37 cellular contexts compared by ENCODE assay signal in the genomic region with DNA sequence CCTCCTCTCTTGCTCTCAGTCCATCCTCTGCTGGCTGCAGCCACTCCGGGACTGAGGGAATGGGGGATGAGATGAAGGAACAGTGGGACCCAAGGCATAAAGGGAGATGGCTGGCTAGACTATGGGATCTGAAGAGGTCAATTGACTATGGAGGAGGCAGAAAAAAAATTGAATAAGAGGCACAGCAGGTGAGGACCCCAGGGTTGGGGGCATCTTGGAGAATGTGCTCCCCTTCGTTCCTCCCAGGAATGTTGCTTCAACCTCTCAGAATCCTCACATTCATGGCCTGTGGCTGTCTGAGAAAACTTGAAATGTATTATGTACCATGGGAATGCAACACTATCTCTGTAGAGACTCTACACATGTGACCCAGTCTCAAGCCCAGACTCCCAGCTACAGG.
DNase-seq lines count a peak whose midpoint lies in the region; ATAC-seq, FAIRE-seq and TF ChIP-seq lines count a peak whose summit lies in the region.
"Had no signal": no experiment of that assay in that cellular context is flagged by ENCODE, and none has a peak within 500 bp of the region (broad histone marks: within the 10 kb centered on the region; RNA-seq: fewer than 3 reads in every experiment).

No MANE protein-coding gene starts in this region.

- H2BK15ac ChIP-seq in mesenchymal stem cell (ENCODE audit: low read depth, poor library complexity, severe bottlenecking) = peak overlapping the region; percentile 83

- no peak for ATAC-seq in activated T-cell treated with anti-CD3 and anti-CD28 coated beads, Interleukin-2, amount 50 U/mL, for 72 hours (replicated peaks in 1 of 2)
- no peak for ATAC-seq in activated T-cell treated with anti-CD3 and anti-CD28 coated beads, Interleukin-2, amount 50 U/mL, for 4 hours
- peak; percentile 21 for ATAC-seq in left lobe of liver
- ATAC-seq in GM21367 (IDR thresholded peaks at IDR 0.05; ENCODE audit: unreplicated experiment) = no peak
- ATAC-seq in GM21526 (IDR thresholded peaks at IDR 0.05; ENCODE audit: low FRiP score, unreplicated experiment) = no peak
- ATAC-seq: A549; CD8-positive, alpha-beta T cell had no signal

- no peak overlapping the region for H3K4me2 ChIP-seq in mesenchymal stem cell (ENCODE audit: low read length, poor library complexity, severe bottlenecking)
- H3K4me2 ChIP-seq: A549; BLaER1; BLaER1 treated with 17β-estradiol and CSF1 and Interleukin-3, amounts not matched to agents 10 nM and 100 nM had no signal

- TF ChIP-seq POLR2A in esophagus muscularis mucosa (IDR thresholded peaks at IDR 0.05; ENCODE audit: low read depth) = no peak

- TF ChIP-seq EP300 in esophagus muscularis mucosa (IDR thresholded peaks at IDR 0.05) = no peak

- H3K79me1 ChIP-seq in mesenchymal stem cell (replicated peaks; ENCODE audit: low read length, poor library complexity, severe bottlenecking) = no peaks in the 10 kb centered on the region

- peak overlapping the region; percentile 12 for H2BK5ac ChIP-seq in mesenchymal stem cell (ENCODE audit: low read depth, low read length, poor library complexity, severe bottlenecking)

- H3K18ac ChIP-seq in mesenchymal stem cell (ENCODE audit: low read depth in 1 of 2, low read length in 2 of 2) = no peak overlapping the region

- H2AK5ac ChIP-seq in mesenchymal stem cell (ENCODE audit: low read length, severe bottlenecking) = no peak overlapping the region

- no peak for DNase-seq in activated T-cell treated with anti-CD3 and anti-CD28 coated beads, Interleukin-2, amount 50 U/mL, for 72 hours
- DNase-seq in activated T-cell treated with anti-CD3 and anti-CD28 coated beads, Interleukin-2, amount 50 U/mL, for 4 hours = no peak
- DNase-seq in esophagus muscularis mucosa (ENCODE audit: extremely low spot score) = peak; percentile 91
- no peak for DNase-seq in left lobe of liver (ENCODE audit: low spot score)
- DNase-seq in mesenchymal stem cell = no peak
- DNase-seq in HTR-8/SVneo (ENCODE audit: insufficient read length, low spot score) = no peak
- DNase-seq: 8988T; ACHN; AML-193; BE2C; C1 segment of cervical spinal cord; Caco-2; Calu3; CD4-positive, alpha-beta memory T cell; CD4-positive, alpha-beta T cell; CD4-positive, CD25-positive, alpha-beta regulatory T cell; CD8-positive, alpha-beta memory T cell; CD8-positive, alpha-beta T cell; COR-L47; DMS 273 treated with DMSO at 0.1 percent for 48 hours; DMS153; DMS53; DMS79; DMS79 treated with DMSO at 0.1 percent for 48 hours; DND-41; EL had no signal

- TF ChIP-seq CTCF in esophagus muscularis mucosa (IDR thresholded peaks at IDR 0.05) = no peak

- no peaks in the 10 kb centered on the region for H3K36me3 ChIP-seq in esophagus muscularis mucosa
- no peaks in the 10 kb centered on the region for H3K36me3 ChIP-seq in mesenchymal stem cell (ENCODE audit: control insufficient read depth in 1 of 2, insufficient read depth in 2 of 2, low read depth in 1 of 2, low read length in 2 of 2)
- H3K36me3 ChIP-seq: BE2C; BLaER1; BLaER1 treated with 17β-estradiol and CSF1 and Interleukin-3, amounts not matched to agents 10 nM and 100 nM had no signal

- no peak overlapping the region for H2AFZ ChIP-seq in mesenchymal stem cell (ENCODE audit: low read depth, low read length)

- no peak overlapping the region for H3K4ac ChIP-seq in mesenchymal stem cell (ENCODE audit: low read depth in 1 of 2, low read length in 2 of 2)

- H2BK120ac ChIP-seq in mesenchymal stem cell (ENCODE audit: low read depth, low read length) = no peak overlapping the region

- no peak overlapping the region for H4K91ac ChIP-seq in mesenchymal stem cell (ENCODE audit: low read length)

- peaks cover 11% of the 10 kb centered on the region for H3K4me1 Mint-ChIP-seq in activated T-cell treated with anti-CD3 and anti-CD28 coated beads, Interleukin-2, amount 50 U/mL, for 72 hours (ENCODE audit: low read depth)
- H3K4me1 Mint-ChIP-seq in activated T-cell treated with anti-CD3 and anti-CD28 coated beads, Interleukin-2, amount 50 U/mL, for 4 hours (ENCODE audit: low read depth) = peaks cover 25% of the 10 kb centered on the region
- H3K4me1 Mint-ChIP-seq: B cell had no signal

- H3K9me3 ChIP-seq in esophagus muscularis mucosa (no peaks in the 10 kb centered on the region), mesenchymal stem cell (ENCODE audit: control insufficient read depth, low read length) (no peaks in the 10 kb centered on the region)
- H3K9me3 ChIP-seq: A549, BE2C, Caco-2 had no signal

- no peaks in the 10 kb centered on the region for H3K9me3 Mint-ChIP-seq in activated T-cell treated with anti-CD3 and anti-CD28 coated beads, Interleukin-2, amount 50 U/mL, for 72 hours
- no peaks in the 10 kb centered on the region for H3K9me3 Mint-ChIP-seq in activated T-cell treated with anti-CD3 and anti-CD28 coated beads, Interleukin-2, amount 50 U/mL, for 4 hours
- H3K9me3 Mint-ChIP-seq: CD4-positive, alpha-beta memory T cell; CD4-positive, alpha-beta T cell; CD8-positive, alpha-beta memory T cell; CD8-positive, alpha-beta T cell had no signal

- H3K27me3 Mint-ChIP-seq in activated T-cell treated with anti-CD3 and anti-CD28 coated beads, Interleukin-2, amount 50 U/mL, for 72 hours (ENCODE audit: low read depth) = peaks cover 29% of the 10 kb centered on the region
- no peaks in the 10 kb centered on the region for H3K27me3 Mint-ChIP-seq in activated T-cell treated with anti-CD3 and anti-CD28 coated beads, Interleukin-2, amount 50 U/mL, for 4 hours (ENCODE audit: low read depth)
- H3K27me3 Mint-ChIP-seq: CD4-positive, alpha-beta memory T cell had no signal

- H3K9ac ChIP-seq in mesenchymal stem cell (ENCODE audit: low read length) = no peak overlapping the region
- H3K9ac ChIP-seq: BLaER1; BLaER1 treated with 17β-estradiol and CSF1 and Interleukin-3, amounts not matched to agents 10 nM and 100 nM had no signal

- H2BK12ac ChIP-seq in mesenchymal stem cell (ENCODE audit: low read length in 2 of 2) = no peak overlapping the region

- no peak overlapping the region for H3K14ac ChIP-seq in mesenchymal stem cell (ENCODE audit: low read length in 2 of 2)

- intact Hi-C loops in esophagus muscularis mucosa (cut with DNase I) = no loop called here

- H3K4me1 ChIP-seq in esophagus muscularis mucosa (no peaks in the 10 kb centered on the region), mesenchymal stem cell (ENCODE audit: control insufficient read depth, insufficient read depth, low read depth, low read length) (no peaks in the 10 kb centered on the region)
- H3K4me1 ChIP-seq: A549, BE2C, BLaER1, Caco-2 had no signal

- H3K4me3 Mint-ChIP-seq in activated T-cell treated with anti-CD3 and anti-CD28 coated beads, Interleukin-2, amount 50 U/mL, for 72 hours = no peak overlapping the region
- no peak overlapping the region for H3K4me3 Mint-ChIP-seq in activated T-cell treated with anti-CD3 and anti-CD28 coated beads, Interleukin-2, amount 50 U/mL, for 4 hours
- H3K4me3 Mint-ChIP-seq: B cell; CD4-positive, alpha-beta memory T cell; CD4-positive, alpha-beta T cell; CD4-positive, CD25-positive, alpha-beta regulatory T cell; CD8-positive, alpha-beta memory T cell; CD8-positive, alpha-beta T cell had no signal

- WGBS in esophagus muscularis mucosa = 31% methylated on average over 2 of the region's 2 CpGs
- 100% methylated on average over 1 of the region's 2 CpGs for WGBS in mesenchymal stem cell

- no peak overlapping the region for H3K27ac ChIP-seq in esophagus muscularis mucosa (replicated peaks in 1 of 4)
- H3K27ac ChIP-seq in mesenchymal stem cell (ENCODE audit: low read length, poor library complexity, severe bottlenecking) = no peak overlapping the region
- H3K27ac ChIP-seq: 22Rv1; A549; BLaER1; BLaER1 treated with 17β-estradiol and CSF1 and Interleukin-3, amounts not matched to agents 10 nM and 100 nM; C4-2B had no signal

- no peak overlapping the region for H4K8ac ChIP-seq in mesenchymal stem cell (ENCODE audit: low read length)

- H3K27ac Mint-ChIP-seq in activated T-cell treated with anti-CD3 and anti-CD28 coated beads, Interleukin-2, amount 50 U/mL, for 72 hours = peak overlapping the region; percentile 28
- H3K27ac Mint-ChIP-seq: B cell; CD4-positive, alpha-beta memory T cell; CD4-positive, alpha-beta T cell; CD8-positive, alpha-beta memory T cell; CD8-positive, alpha-beta T cell had no signal

- FAIRE-seq in HTR-8/SVneo (lab: Jason Lieb, UNC) = no peak
- FAIRE-seq: A204.1, A549, D721Med had no signal

- no peaks in the 10 kb centered on the region for H3K27me3 ChIP-seq in esophagus muscularis mucosa
- no peaks in the 10 kb centered on the region for H3K27me3 ChIP-seq in mesenchymal stem cell (ENCODE audit: control insufficient read depth in 1 of 2, insufficient read depth in 1 of 2, low read length in 2 of 2)
- H3K27me3 ChIP-seq: BE2C had no signal

- H3K4me3 ChIP-seq in esophagus muscularis mucosa (no peak overlapping the region), mesenchymal stem cell (ENCODE audit: insufficient read depth in 1 of 2, low read depth in 1 of 2, low read length in 2 of 2) (no peak overlapping the region)
- H3K4me3 ChIP-seq: A549; BLaER1; BLaER1 treated with 17β-estradiol and CSF1 and Interleukin-3, amounts not matched to agents 10 nM and 100 nM had no signal

- no peak overlapping the region for H3K23ac ChIP-seq in mesenchymal stem cell (ENCODE audit: low read length in 2 of 2)

- H3K36me3 Mint-ChIP-seq in activated T-cell treated with anti-CD3 and anti-CD28 coated beads, Interleukin-2, amount 50 U/mL, for 72 hours (ENCODE audit: insufficient read depth in 2 of 2) = peaks cover 0 to 2% of the 10 kb centered on the region in 2 donors
- peaks cover 4% of the 10 kb centered on the region for H3K36me3 Mint-ChIP-seq in activated T-cell treated with anti-CD3 and anti-CD28 coated beads, Interleukin-2, amount 50 U/mL, for 4 hours (ENCODE audit: insufficient read depth)
- H3K36me3 Mint-ChIP-seq: CD14-positive monocyte; CD8-positive, alpha-beta T cell had no signal
